In the genomic region with DNA sequence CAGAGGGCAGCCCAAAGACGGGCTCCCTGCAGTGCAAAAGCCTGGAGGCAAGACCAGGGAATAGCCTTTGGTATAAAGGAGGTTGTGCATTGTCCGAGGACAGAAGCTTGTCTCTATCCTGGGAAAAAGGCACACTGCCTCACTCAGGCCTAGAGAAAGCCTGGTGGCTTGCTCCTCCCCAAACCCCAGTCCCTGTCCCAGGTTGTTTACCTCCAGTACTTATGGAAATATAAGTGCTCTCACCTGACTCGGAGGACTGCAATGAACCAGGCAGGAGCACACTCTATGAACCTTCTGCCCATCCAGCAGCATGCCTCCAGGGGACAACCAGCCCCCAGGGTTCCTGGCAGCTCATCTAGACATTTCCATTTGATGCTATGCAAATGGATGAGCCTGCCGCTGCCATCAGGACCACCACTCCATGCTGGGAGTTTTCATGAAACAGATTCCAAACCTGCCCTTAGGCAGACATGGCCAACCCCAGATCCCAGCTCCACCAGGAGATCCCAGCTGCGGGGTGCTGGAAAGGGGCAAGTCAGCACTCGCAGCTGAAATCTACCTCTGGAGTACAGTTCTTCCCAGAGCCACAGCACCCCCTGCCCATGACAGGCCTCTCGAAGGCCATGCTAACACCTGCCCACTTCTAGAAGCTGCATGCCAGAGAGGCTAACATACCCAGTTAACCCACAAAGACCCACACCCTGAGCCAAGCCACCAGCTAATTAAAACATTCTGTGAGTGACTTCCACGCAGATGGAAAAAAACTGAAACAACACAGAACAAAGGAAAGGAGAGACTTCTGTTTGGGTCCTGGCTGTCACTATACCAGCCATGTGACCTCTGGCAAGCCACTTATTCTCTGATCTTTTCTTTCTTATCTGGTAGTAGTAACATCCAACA, we compare ENCODE assay signal across 18 cellular contexts.
DNase-seq lines count a peak whose midpoint lies in the region; ATAC-seq and TF ChIP-seq lines count a peak whose summit lies in the region.
"Had no signal": no experiment of that assay in that cellular context is flagged by ENCODE, and none has a peak within 500 bp of the region (broad histone marks: within the 10 kb centered on the region; RNA-seq: fewer than 3 reads in every experiment).

No MANE protein-coding gene starts in this region.

- no peak overlapping the region for H2AFZ ChIP-seq in GM23248

- H3K9me2 ChIP-seq in GM23248 (ENCODE audit: insufficient read depth): no peaks in the 10 kb centered on the region

- H4K20me1 ChIP-seq in GM23248 (ENCODE audit: insufficient read depth): no peaks in the 10 kb centered on the region

- CTCF ChIA-PET in Panc1 (lab: Charles Lee): no interaction called here

- H3K4me1 ChIP-seq in GM23248 (ENCODE audit: insufficient read depth) (peaks cover 31% of the 10 kb centered on the region), Panc1 (ENCODE audit: control insufficient read depth, insufficient read depth, low read length) (peaks cover 37% of the 10 kb centered on the region)

- no peak overlapping the region for H3K9ac ChIP-seq in GM23248

- H3K36me3 ChIP-seq in GM23248 (ENCODE audit: low read depth) (no peaks in the 10 kb centered on the region), Panc1 (ENCODE audit: control insufficient read depth, insufficient read depth, low read length) (no peaks in the 10 kb centered on the region)
- H3K36me3 ChIP-seq: stomach had no signal

- in situ Hi-C loops in GM23248 (cut with MboI): no loop called here
- in situ Hi-C loops in Panc1 (cut with HindIII; ENCODE audit: low pct_unique_long_range_greater_than_20kb, low sequenced_read_pairs): no loop called here

- ATAC-seq in Panc1: peak; percentile 20; the same call in 1 of the 2 replicates
- ATAC-seq in activated CD4-positive, CD25-positive, alpha-beta regulatory T cell treated with anti-CD3 and anti-CD28 coated beads, Interleukin-2, amount 50 U/mL, for 24 hours: no peak
- no peak for ATAC-seq in HG02840 (IDR thresholded peaks at IDR 0.05; ENCODE audit: low FRiP score, unreplicated experiment)
- ATAC-seq: activated T-cell treated with anti-CD3 and anti-CD28 coated beads, Interleukin-2, amount 50 U/mL, for 4 hours; HepG2 had no signal

- POLR2A ChIA-PET in Panc1 (lab: Charles Lee): no interaction called here

- H3K27me3 ChIP-seq in GM23248 (replicated peaks; ENCODE audit: insufficient read depth) (no peaks in the 10 kb centered on the region), Panc1 (ENCODE audit: control insufficient read depth, insufficient read depth, low read length) (no peaks in the 10 kb centered on the region)
- H3K27me3 ChIP-seq: stomach had no signal

- H3K79me2 ChIP-seq in GM23248 (ENCODE audit: insufficient read depth): no peaks in the 10 kb centered on the region

- peak overlapping the region; percentile 23 for H3K27ac ChIP-seq in C4-2B
- no peak overlapping the region for H3K27ac ChIP-seq in GM23248
- peak overlapping the region; percentile 78 for H3K27ac ChIP-seq in Panc1 (ENCODE audit: low read length)
- H3K27ac ChIP-seq: epithelial cell of prostate had no signal

- TF ChIP-seq CTCF in C4-2B (conservative IDR thresholded peaks at IDR 0.05) (no peak), Panc1 (IDR thresholded peaks at IDR 0.05) (no peak)

- H3K4me2 ChIP-seq in GM23248 (ENCODE audit: unreplicated experiment): no peak overlapping the region

- DNase-seq in GM23248 (peak; percentile 3), Panc1 (ENCODE audit: low read depth, low spot score) (no peak), fibroblast of peridontal ligament (ENCODE audit: extremely low read depth) (peak; percentile 53), GOT3 (lab: John Stamatoyannopoulos, UW) (no peak), COLO829 (ENCODE audit: low spot score) (no peak)
- DNase-seq: activated CD4-positive, alpha-beta T cell treated with anti-CD3 and anti-CD28 coated beads for 4 hours; activated T-cell treated with anti-CD3 and anti-CD28 coated beads, Interleukin-2, amount 50 U/mL, for 4 hours; H9; hippocampal formation; NCI-H1048; NCI-H69; stomach; T-helper 2 cell had no signal

- peaks cover 45% of the 10 kb centered on the region for H3F3A ChIP-seq in GM23248 (ENCODE audit: insufficient read depth)

- no peaks in the 10 kb centered on the region for H3K9me3 ChIP-seq in GM23248 (ENCODE audit: low read depth)
- H3K9me3 ChIP-seq in Panc1 (ENCODE audit: control insufficient read depth, insufficient read depth, low read depth, low read length): no peaks in the 10 kb centered on the region
- H3K9me3 ChIP-seq: stomach had no signal

- intact Hi-C loops in Panc1 (cut with micrococcal nuclease; ENCODE audit: unreplicated experiment): no loop called here

- WGBS in GM23248 (ENCODE audit: low coverage in 1 of 2, low lambda C conversion rate in 2 of 2, missing lambda C conversion rate in 2 of 2), 2 experiments: 74 to 75% methylated on average over 8 of the region's 8 CpGs

- no TSS peak for BruUV-seq in Panc1 (replicated peaks; lab: Mats Ljungman, UMichigan)

- H3K4me3 ChIP-seq in GM23248: no peak overlapping the region
- H3K4me3 ChIP-seq in Panc1 (ENCODE audit: low read depth in 2 of 2, low read length in 2 of 2): no peak overlapping the region
- H3K4me3 ChIP-seq: stomach had no signal

Comparison
In these comparisons a context has a peak if more than half of its experiments do, and no peak if none do; other contexts are left out.
1. DNase-seq: peak in GM23248 (single experiment) and fibroblast of peridontal ligament (single experiment); none in Panc1 (single experiment), GOT3 (single experiment) and COLO829 (single experiment).